ENCODE assay signal across 19 cellular contexts in genomic region chr15:24944939-24945338, GRCh38.
"Had no signal": no experiment of that assay in that cellular context is flagged by ENCODE, and none has a peak within 500 bp of the region (broad histone marks: within the 10 kb centered on the region; RNA-seq: fewer than 3 reads in every experiment).

No MANE protein-coding gene starts in this region.

- H3K27ac ChIP-seq: foreskin keratinocyte, pancreas, tibial artery had no signal

- H3K4me3 ChIP-seq: mucosa of descending colon, pancreas, tibial artery had no signal

- H3K4me1 ChIP-seq: foreskin keratinocyte, pancreas had no signal

- H3K36me3 Mint-ChIP-seq: memory B cell had no signal

- H3K9me3 ChIP-seq: pancreas, tibial artery had no signal

- H3K27me3 ChIP-seq: foreskin keratinocyte, pancreas, tibial artery had no signal

- ATAC-seq: activated naive CD4-positive, alpha-beta T cell treated with anti-CD3 and anti-CD28 coated beads, Interleukin-2, amount 50 U/mL, for 72 hours; activated T-helper 17 cell treated with anti-CD3 and anti-CD28 coated beads, Interleukin-2, amount 50 U/mL, for 72 hours; foreskin keratinocyte; mucosa of descending colon; pancreas; right cardiac atrium; stimulated activated naive CD8-positive, alpha-beta T cell treated with anti-CD3 and anti-CD28 coated beads, Interleukin-15, Interleukin-2, amounts not matched to agents 100 U/mL and 50 U/mL, for 24 hours; WTC11 had no signal

- H3K27me3 Mint-ChIP-seq: activated T-cell treated with anti-CD3 and anti-CD28 coated beads, Interleukin-2, amount 50 U/mL, for 24 hours; activated T-helper 17 cell treated with anti-CD3 and anti-CD28 coated beads, Interleukin-2, amount 50 U/mL, for 72 hours; memory B cell had no signal

- H3K36me3 ChIP-seq: pancreas, tibial artery had no signal

- DNase-seq: activated CD8-positive, alpha-beta memory T cell treated with anti-CD3 and anti-CD28 coated beads for 24 hours; activated CD8-positive, alpha-beta memory T cell treated with anti-CD3 and anti-CD28 coated beads, Interleukin-2, amount 50 U/mL, for 4 hours; activated T-cell treated with anti-CD3 and anti-CD28 coated beads, Interleukin-2, amount 50 U/mL, for 24 hours; cerebellar nuclear complex; erythroblast; foreskin keratinocyte; mucosa of descending colon; nephron progenitor cell; pancreas; right cardiac atrium; stimulated activated CD4-positive, alpha-beta T cell treated with anti-CD3 and anti-CD28 coated beads, Interleukin-12 subunit alpha, Interleukin-12 subunit beta, amount 100 ng/mL, for 4 hours; stimulated activated CD4-positive, alpha-beta T cell treated with anti-CD3 and anti-CD28 coated beads, Interleukin-4, amount 100 ng/mL, for 4 hours; stimulated activated naive CD8-positive, alpha-beta T cell treated with anti-CD3 and anti-CD28 coated beads, Interleukin-15, Interleukin-2, amounts not matched to agents 100 U/mL and 50 U/mL, for 24 hours; T-helper 9 cell; tibial artery had no signal

- H3K4me3 Mint-ChIP-seq: activated T-cell treated with anti-CD3 and anti-CD28 coated beads, Interleukin-2, amount 50 U/mL, for 24 hours; activated T-helper 17 cell treated with anti-CD3 and anti-CD28 coated beads, Interleukin-2, amount 50 U/mL, for 72 hours; memory B cell; nephron progenitor cell; WTC11 had no signal

- H3K27ac Mint-ChIP-seq: activated naive CD4-positive, alpha-beta T cell treated with anti-CD3 and anti-CD28 coated beads, Interleukin-2, amount 50 U/mL, for 72 hours; activated T-cell treated with anti-CD3 and anti-CD28 coated beads, Interleukin-2, amount 50 U/mL, for 24 hours; activated T-helper 17 cell treated with anti-CD3 and anti-CD28 coated beads, Interleukin-2, amount 50 U/mL, for 72 hours; memory B cell; nephron progenitor cell had no signal

- H3K4me1 Mint-ChIP-seq: activated T-helper 17 cell treated with anti-CD3 and anti-CD28 coated beads, Interleukin-2, amount 50 U/mL, for 72 hours; memory B cell had no signal
